Comparison of ENCODE assay signal across 18 cellular contexts in the genomic region with DNA sequence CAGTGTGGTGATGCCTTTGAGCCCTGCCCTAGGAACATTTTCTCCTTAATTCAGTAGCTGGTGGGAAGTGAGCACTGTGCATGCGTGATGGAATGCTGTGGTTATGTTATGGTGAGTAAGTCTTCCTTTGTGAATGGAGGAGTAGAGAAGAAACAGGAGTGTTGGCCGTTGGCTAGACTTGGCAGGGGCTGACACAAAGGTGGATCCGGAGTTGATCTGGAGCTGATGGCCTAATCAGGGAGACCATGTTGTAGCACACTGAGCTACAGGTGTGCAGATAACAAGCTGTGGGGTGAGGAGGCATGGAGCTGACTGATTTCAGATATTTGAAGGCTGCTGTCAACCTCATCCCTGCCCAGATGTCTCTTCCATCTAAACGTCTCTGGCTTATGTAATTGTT.
DNase-seq lines count a peak whose midpoint lies in the region; ATAC-seq, FAIRE-seq and TF ChIP-seq lines count a peak whose summit lies in the region.
"Had no signal": no experiment of that assay in that cellular context is flagged by ENCODE, and none has a peak within 500 bp of the region (broad histone marks: within the 10 kb centered on the region; RNA-seq: fewer than 3 reads in every experiment).

No MANE protein-coding gene starts in this region.

- H3K9me1 ChIP-seq in K562 (ENCODE audit: control insufficient read depth, insufficient read depth, low read length): no peaks in the 10 kb centered on the region

- TF ChIP-seq RAD21 in K562 (CRISPR knock-in tag; conservative IDR thresholded peaks at IDR 0.05 in 1 of 2, IDR thresholded peaks at IDR 0.05 in 1 of 2): no peak

- no peak overlapping the region for H4K8ac ChIP-seq in mesenchymal stem cell (ENCODE audit: low read length)

- peak overlapping the region; percentile 46; the same call in 2 of the 3 replicates for H3K27ac ChIP-seq in K562 (ENCODE audit: extremely low read depth, low read depth, low read length)
- no peak overlapping the region for H3K27ac ChIP-seq in mesenchymal stem cell (ENCODE audit: low read length, poor library complexity, severe bottlenecking)
- H3K27ac ChIP-seq: body of pancreas, heart left ventricle, upper lobe of right lung had no signal

- H3K4me2 ChIP-seq in K562 (ENCODE audit: insufficient read depth, low read length) (peak overlapping the region; percentile 55), mesenchymal stem cell (ENCODE audit: low read length, poor library complexity, severe bottlenecking) (no peak overlapping the region)

- H2AK5ac ChIP-seq in mesenchymal stem cell (ENCODE audit: low read length, severe bottlenecking): no peak overlapping the region

- no peak overlapping the region for H2BK12ac ChIP-seq in mesenchymal stem cell (ENCODE audit: low read length in 2 of 2)

- no peak overlapping the region for H3K4ac ChIP-seq in mesenchymal stem cell (ENCODE audit: low read depth in 1 of 2, low read length in 2 of 2)

- WGBS in K562 (ENCODE audit: insufficient coverage, low coverage, missing lambda C conversion rate): 0% methylated on average over 4 of the region's 4 CpGs
- WGBS in mesenchymal stem cell: 55% methylated on average over 4 of the region's 4 CpGs

- in situ Hi-C loops in K562 (cut with MboI): no loop called here

- no peak for TF ChIP-seq CTCF in K562 (IDR thresholded peaks at IDR 0.05 in 2 of 3, conservative IDR thresholded peaks at IDR 0.05 in 1 of 3; ENCODE audit: insufficient read depth in 2 of 3, low read depth in 1 of 3, low read length in 3 of 3)

- CTCF ChIA-PET in K562 (lab: Yijun Ruan, JAX; ENCODE audit: low intra/inter-chr PET ratio): no interaction called here

- H2BK120ac ChIP-seq in mesenchymal stem cell (ENCODE audit: low read depth, low read length): no peak overlapping the region

- no peaks in the 10 kb centered on the region for H3K79me2 ChIP-seq in K562 (ENCODE audit: control insufficient read depth, insufficient read depth, low read length)

- no peaks in the 10 kb centered on the region for H3K36me3 ChIP-seq in K562 (ENCODE audit: control insufficient read depth, insufficient read depth, low read length)
- H3K36me3 ChIP-seq in mesenchymal stem cell (ENCODE audit: control insufficient read depth in 1 of 2, insufficient read depth in 2 of 2, low read depth in 1 of 2, low read length in 2 of 2): no peaks in the 10 kb centered on the region
- H3K36me3 ChIP-seq: heart left ventricle, upper lobe of right lung had no signal

- no peaks in the 10 kb centered on the region for H3K9me3 ChIP-seq in K562 (replicated peaks; ENCODE audit: control insufficient read depth, insufficient read depth, low read depth, low read length)
- no peaks in the 10 kb centered on the region for H3K9me3 ChIP-seq in mesenchymal stem cell (ENCODE audit: control insufficient read depth, low read length)
- H3K9me3 ChIP-seq: body of pancreas, heart left ventricle, upper lobe of right lung had no signal

- no peak overlapping the region for H2BK5ac ChIP-seq in mesenchymal stem cell (ENCODE audit: low read depth, low read length, poor library complexity, severe bottlenecking)

- H3K9ac ChIP-seq in K562 (ENCODE audit: insufficient read depth in 1 of 2, low read depth in 2 of 2, low read length in 2 of 2) (peak overlapping the region; percentile 33 to 76; a peak in 1 of 4 replicates), mesenchymal stem cell (ENCODE audit: low read length) (no peak overlapping the region)

- no TSS peak for BruUV-seq in K562 (replicated peaks; lab: Mats Ljungman, UMichigan)

- H2AFZ ChIP-seq in K562 (ENCODE audit: low read depth, low read length) (peak overlapping the region; percentile 52; the same call in 1 of the 2 replicates), mesenchymal stem cell (ENCODE audit: low read depth, low read length) (no peak overlapping the region)

- no peaks in the 10 kb centered on the region for H3K79me1 ChIP-seq in mesenchymal stem cell (replicated peaks; ENCODE audit: low read length, poor library complexity, severe bottlenecking)

- H4K91ac ChIP-seq in mesenchymal stem cell (ENCODE audit: low read length): no peak overlapping the region

- DNase-seq in Daoy (ENCODE audit: low read depth) (peak; percentile 69), LHCN-M2 (ENCODE audit: low read depth) (peak; percentile 54), K562 (ENCODE audit: extremely low read depth in 1 of 4, low spot score in 3 of 4) (peak in 3 of 4 experiments; percentile 15 to 74 (median 46)), mesenchymal stem cell (peak; percentile 90), NCI-H82 (lab: John Stamatoyannopoulos, UW) (no peak)
- DNase-seq: activated CD4-positive, alpha-beta T cell treated with anti-CD3 and anti-CD28 coated beads, Interleukin-2, amount 50 U/mL, for 1 hour; body of pancreas; CD4-positive, CD25-positive, alpha-beta regulatory T cell; heart left ventricle; naive B cell; NCI-H1417 treated with DMSO at 0.1 percent for 48 hours; stimulated activated CD4-positive, alpha-beta T cell treated with anti-CD3 and anti-CD28 coated beads, Interleukin-1b, Interleukin-23, amount 100 ng/mL, for 48 hours; stimulated activated CD8-positive, alpha-beta memory T cell treated with anti-CD3 and anti-CD28 coated beads, Interleukin-4, amount 100 ng/mL, for 48 hours; upper lobe of right lung had no signal

- no peak overlapping the region for H3K23ac ChIP-seq in mesenchymal stem cell (ENCODE audit: low read length in 2 of 2)

- no peak for TF ChIP-seq POLR2A in K562 (conservative IDR thresholded peaks at IDR 0.05)

- H3K18ac ChIP-seq in mesenchymal stem cell (ENCODE audit: low read depth in 1 of 2, low read length in 2 of 2): no peak overlapping the region

- H2BK15ac ChIP-seq in mesenchymal stem cell (ENCODE audit: low read depth, poor library complexity, severe bottlenecking): no peak overlapping the region

- POLR2A ChIA-PET in K562 (lab: Yijun Ruan, JAX): interaction anchor here (0.6 to 1.4 kb wide), 3 partner anchors 7 to 261 kb away, joined by 3 to 5 read pairs (median 4); no protein-coding TSS in a partner anchor

- no peaks in the 10 kb centered on the region for H4K20me1 ChIP-seq in K562 (replicated peaks; ENCODE audit: control insufficient read depth, insufficient read depth, low read length)

- intact Hi-C loops in K562 (cut with micrococcal nuclease): loop anchor here (2.0 kb wide), 1 partner anchor 52 kb away; no protein-coding TSS in a partner anchor

- peak; percentile 50; the same call in 1 of the 2 replicates for TF ChIP-seq EP300 in K562 (IDR thresholded peaks at IDR 0.05; ENCODE audit: low read length)

- peaks cover 19 to 22% of the 10 kb centered on the region in 2 experiments for H3K4me1 ChIP-seq in K562 (replicated peaks in 1 of 2; ENCODE audit: control insufficient read depth in 2 of 2, insufficient read depth in 2 of 2, low read length in 2 of 2)
- peaks cover 2% of the 10 kb centered on the region for H3K4me1 ChIP-seq in mesenchymal stem cell (ENCODE audit: control insufficient read depth, insufficient read depth, low read depth, low read length)
- H3K4me1 ChIP-seq: body of pancreas, upper lobe of right lung had no signal

- H3K4me3 ChIP-seq in K562 (no peak overlapping the region), mesenchymal stem cell (ENCODE audit: insufficient read depth in 1 of 2, low read depth in 1 of 2, low read length in 2 of 2) (no peak overlapping the region)
- H3K4me3 ChIP-seq: body of pancreas, heart left ventricle, upper lobe of right lung had no signal

- no peaks in the 10 kb centered on the region for H3K27me3 ChIP-seq in K562 (ENCODE audit: control insufficient read depth in 2 of 2, insufficient read depth in 2 of 2, low read length in 2 of 2)
- H3K27me3 ChIP-seq in mesenchymal stem cell (ENCODE audit: control insufficient read depth in 1 of 2, insufficient read depth in 1 of 2, low read length in 2 of 2): no peaks in the 10 kb centered on the region
- H3K27me3 ChIP-seq: body of pancreas, heart left ventricle, upper lobe of right lung had no signal

- ATAC-seq in K562: peak; percentile 67
- ATAC-seq in GM21390 (IDR thresholded peaks at IDR 0.05; ENCODE audit: unreplicated experiment): no peak
- no peak for ATAC-seq in esophagus mucosa
- ATAC-seq in HG02678 (IDR thresholded peaks at IDR 0.05; ENCODE audit: unreplicated experiment): no peak
- ATAC-seq: body of pancreas, heart left ventricle, upper lobe of right lung had no signal

- FAIRE-seq in K562 (lab: Jason Lieb, UNC): peak; percentile 82
- FAIRE-seq: GM19239 had no signal

- H3K14ac ChIP-seq in mesenchymal stem cell (ENCODE audit: low read length in 2 of 2): peak overlapping the region in 1 of 2 experiments; percentile 4

TF ChIP-seq in K562, 482 proteins besides CTCF, POLR2A, EP300 and RAD21 (continues in another document):
- TF ChIP-seq OTX1 (CRISPR knock-in tag; IDR thresholded peaks at IDR 0.05) (no peak), FOXK2 (conservative IDR thresholded peaks at IDR 0.05 in 1 of 2, IDR thresholded peaks at IDR 0.05 in 1 of 2; ENCODE audit: low read depth in 2 of 2) (no peak), NCOR1 (IDR thresholded peaks at IDR 0.05) (peak; percentile 75), PHF20 (IDR thresholded peaks at IDR 0.05; ENCODE audit: partially characterized antibody) (no peak), SOX6 (IDR thresholded peaks at IDR 0.05) (peak; percentile 34; the same call in 1 of the 2 replicates), HMBOX1 (IDR thresholded peaks at IDR 0.05) (peak; percentile 38; the same call in 1 of the 2 replicates), CEBPG (CRISPR knock-in tag; IDR thresholded peaks at IDR 0.05) (no peak), CEBPG (tag; conservative IDR thresholded peaks at IDR 0.05 in 1 of 2, IDR thresholded peaks at IDR 0.05 in 1 of 2) (no peak), SMARCA5 (IDR thresholded peaks at IDR 0.05) (no peak), SREBF2 (CRISPR knock-in tag; IDR thresholded peaks at IDR 0.05) (no peak), ZEB2 (IDR thresholded peaks at IDR 0.05) (peak; percentile 72)
